21 cellular contexts compared by ENCODE assay signal in genomic region chr2:672606-672905, GRCh38. TPM values are rescaled to one million over a fixed set of nuclear protein-coding genes. Genes with fewer than 3 reads are reported as not detected.
DNase-seq lines count a peak whose midpoint lies in the region; ATAC-seq and TF ChIP-seq lines count a peak whose summit lies in the region.
"Had no signal": no experiment of that assay in that cellular context is flagged by ENCODE, and none has a peak within 500 bp of the region (broad histone marks: within the 10 kb centered on the region; RNA-seq: fewer than 3 reads in every experiment).

No MANE protein-coding gene starts in this region.

- H3K79me1 ChIP-seq in IMR-90 (ENCODE audit: low read depth in 1 of 2, low read length in 2 of 2) (peaks cover 23 to 52% of the 10 kb centered on the region in 2 experiments; a peak in 3 of 4 replicates), trophoblast cell (ENCODE audit: low read length) (peaks cover 9% of the 10 kb centered on the region)

- H2BK120ac ChIP-seq in IMR-90 (ENCODE audit: low read depth, low read length): no peak overlapping the region
- no peak overlapping the region for H2BK120ac ChIP-seq in trophoblast cell (ENCODE audit: insufficient read depth, low read length, poor library complexity)

- no peaks in the 10 kb centered on the region for H3K27me3 Mint-ChIP-seq in effector memory CD8-positive, alpha-beta T cell
- H3K27me3 Mint-ChIP-seq: CD4-positive, CD25-positive, alpha-beta regulatory T cell had no signal

- H2BK12ac ChIP-seq in trophoblast cell (ENCODE audit: low read length): no peak overlapping the region

- ATAC-seq in SK-N-SH treated with all-trans-retinoic acid at 6 μM for 48 hours (no peak), IMR-90 (ENCODE audit: low read depth) (no peak)
- no peak for ATAC-seq in effector memory CD8-positive, alpha-beta T cell (replicated peaks)
- ATAC-seq: GM23338, K562 had no signal

- no peak overlapping the region for H4K5ac ChIP-seq in IMR-90 (ENCODE audit: low read depth, low read length)

- H3K27ac ChIP-seq in SK-N-SH (ENCODE audit: low read depth in 2 of 2, low read length in 1 of 2): peak overlapping the region in 1 of 2 experiments; percentile 66; a peak in 2 of 4 replicates
- H3K27ac ChIP-seq in IMR-90 (ENCODE audit: insufficient read depth, low read length): no peak overlapping the region
- no peak overlapping the region for H3K27ac ChIP-seq in trophoblast cell (ENCODE audit: low read depth, low read length)
- H3K27ac ChIP-seq: 22Rv1 had no signal

- TF ChIP-seq EP300 in SK-N-SH (IDR thresholded peaks at IDR 0.05; ENCODE audit: borderline replicate concordance in 1 of 2, low read depth in 1 of 2, low read length in 1 of 2): no peak

- no peak overlapping the region for H2BK15ac ChIP-seq in IMR-90 (ENCODE audit: low read depth, low read length)

- dilution Hi-C loops in IMR-90 (cut with HindIII; ENCODE audit: low sequenced_read_pairs, unreplicated experiment): no loop called here

- no peak for TF ChIP-seq POLR2A in IMR-90 (IDR thresholded peaks at IDR 0.05; ENCODE audit: low read depth, low read length)

- H3K14ac ChIP-seq in IMR-90 (replicated peaks; ENCODE audit: low read depth, low read length) (no peak overlapping the region), trophoblast cell (ENCODE audit: low read length) (no peak overlapping the region)

- H4K20me1 ChIP-seq in SK-N-SH (ENCODE audit: insufficient read depth): peaks cover 25% of the 10 kb centered on the region
- no peaks in the 10 kb centered on the region; the same call in 1 of the 2 replicates for H4K20me1 ChIP-seq in IMR-90 (ENCODE audit: insufficient read depth, low read length)

- CTCF ChIA-PET in SK-N-SH (lab: Yijun Ruan, JAX): interaction anchor here (1.8 kb wide), 1 partner anchor 143 kb away, joined by 9 read pairs; no protein-coding TSS in a partner anchor
- CTCF ChIA-PET in IMR-90 (lab: Yijun Ruan, JAX): no interaction called here

- H3K23ac ChIP-seq in IMR-90 (ENCODE audit: low read depth, low read length): no peak overlapping the region
- no peak overlapping the region for H3K23ac ChIP-seq in trophoblast cell (ENCODE audit: low read length)

- H2AK9ac ChIP-seq in IMR-90 (replicated peaks; ENCODE audit: low read depth, low read length, poor library complexity): peak overlapping the region; percentile 59

- no peak overlapping the region for H3K56ac ChIP-seq in IMR-90 (ENCODE audit: extremely low read depth, insufficient read depth, low read length)

- POLR2A ChIA-PET in SK-N-SH (lab: Yijun Ruan, JAX) (no interaction called here), IMR-90 (lab: Charles Lee; ENCODE audit: unreplicated experiment) (no interaction called here)

- H3K9me2 ChIP-seq in SK-N-SH: no peaks in the 10 kb centered on the region

- H4K91ac ChIP-seq in IMR-90 (ENCODE audit: insufficient read depth, low read depth, low read length): no peak overlapping the region
- no peak overlapping the region for H4K91ac ChIP-seq in trophoblast cell (ENCODE audit: low read depth, low read length)

- intact Hi-C loops in IMR-90 (cut with micrococcal nuclease): no loop called here

- no peak overlapping the region for H3K4me3 Mint-ChIP-seq in effector memory CD8-positive, alpha-beta T cell
- H3K4me3 Mint-ChIP-seq: GM23338, H9 had no signal

- H3K4me3 ChIP-seq in SK-N-SH (ENCODE audit: low read depth in 2 of 2, low read length in 1 of 2) (no peak overlapping the region; a peak in 1 of 4 replicates), IMR-90 (ENCODE audit: insufficient read depth, low read depth, low read length) (no peak overlapping the region), trophoblast cell (ENCODE audit: low read depth, low read length) (no peak overlapping the region)
- H3K4me3 ChIP-seq: GM23338, K562 had no signal

- H3K9me3 ChIP-seq in SK-N-SH: no peaks in the 10 kb centered on the region
- H3K9me3 ChIP-seq in IMR-90 (ENCODE audit: control insufficient read depth, insufficient read depth, low read length): no peaks in the 10 kb centered on the region
- peaks cover 1% of the 10 kb centered on the region for H3K9me3 ChIP-seq in trophoblast cell (ENCODE audit: insufficient read depth, low read depth, low read length)
- H3K9me3 ChIP-seq: BE2C had no signal

- no peak overlapping the region for H4K12ac ChIP-seq in trophoblast cell (ENCODE audit: low read depth, low read length)

- H3K36me3 Mint-ChIP-seq in effector memory CD8-positive, alpha-beta T cell (ENCODE audit: insufficient read depth): peaks cover 38% of the 10 kb centered on the region

- H3K79me2 ChIP-seq in SK-N-SH (ENCODE audit: insufficient read depth): peaks cover 43% of the 10 kb centered on the region
- peaks cover 4% of the 10 kb centered on the region for H3K79me2 ChIP-seq in trophoblast cell (ENCODE audit: control insufficient read depth, insufficient read depth, low read length, poor library complexity)

- no TSS peak for BruUV-seq in IMR-90 (replicated peaks; lab: Mats Ljungman, UMichigan)

- no peak overlapping the region for H2AFZ ChIP-seq in SK-N-SH (ENCODE audit: low read depth)
- H2AFZ ChIP-seq in IMR-90 (replicated peaks; ENCODE audit: low read length, poor library complexity): peak overlapping the region; percentile 30
- H2AFZ ChIP-seq in trophoblast cell (ENCODE audit: insufficient read depth, low read length, poor library complexity): no peak overlapping the region
- H2AFZ ChIP-seq: GM23338 had no signal

- TF ChIP-seq CTCF in SK-N-SH (IDR thresholded peaks at IDR 0.05) (no peak), IMR-90 (conservative IDR thresholded peaks at IDR 0.05; ENCODE audit: low read depth, low read length) (no peak)

- H3K18ac ChIP-seq in IMR-90 (ENCODE audit: low read depth, low read length) (no peak overlapping the region), trophoblast cell (ENCODE audit: low read length) (peak overlapping the region; percentile 28)

- peaks cover 27 to 33% of the 10 kb centered on the region in 2 donors for H3K4me1 Mint-ChIP-seq in effector memory CD8-positive, alpha-beta T cell (ENCODE audit: low read depth in 2 of 2)

- no peak overlapping the region for H2AK5ac ChIP-seq in IMR-90 (ENCODE audit: low read depth, low read length)
- H2AK5ac ChIP-seq in trophoblast cell (ENCODE audit: low read length): no peak overlapping the region

- H3K9ac ChIP-seq in SK-N-SH (0 out of 2 replicates have a peak overlapping the region, but pooled peaks have one; percentile 45), IMR-90 (ENCODE audit: low read depth, low read length) (no peak overlapping the region), trophoblast cell (ENCODE audit: low read length) (no peak overlapping the region)

- H3K4ac ChIP-seq in IMR-90 (ENCODE audit: low read depth, low read length) (no peak overlapping the region), trophoblast cell (ENCODE audit: low read depth, low read length) (no peak overlapping the region)

- H2BK5ac ChIP-seq in IMR-90 (ENCODE audit: low read depth, low read length, poor library complexity, severe bottlenecking) (no peak overlapping the region), trophoblast cell (ENCODE audit: low read depth, low read length, poor library complexity) (no peak overlapping the region)

- H2BK20ac ChIP-seq in IMR-90 (ENCODE audit: low read depth, low read length): no peak overlapping the region

- H3K36me3 ChIP-seq in SK-N-SH (replicated peaks in 1 of 2; ENCODE audit: control insufficient read depth in 1 of 2, insufficient read depth in 2 of 2, low read length in 1 of 2): peaks cover 30 to 59% of the 10 kb centered on the region in 2 experiments
- peaks cover 13% of the 10 kb centered on the region for H3K36me3 ChIP-seq in IMR-90 (ENCODE audit: control insufficient read depth, insufficient read depth, low read length)
- peaks cover 27 to 31% of the 10 kb centered on the region in 2 experiments for H3K36me3 ChIP-seq in trophoblast cell (ENCODE audit: control insufficient read depth in 1 of 2, insufficient read depth in 2 of 2, low read length in 2 of 2)

- no peaks in the 10 kb centered on the region for H3K9me3 Mint-ChIP-seq in effector memory CD8-positive, alpha-beta T cell
- H3K9me3 Mint-ChIP-seq: CD4-positive, CD25-positive, alpha-beta regulatory T cell; GM23338; H9 had no signal

- H3F3A ChIP-seq in SK-N-SH (replicated peaks; ENCODE audit: insufficient read depth): peaks cover 38% of the 10 kb centered on the region

- H3K4me1 ChIP-seq in SK-N-SH (ENCODE audit: control insufficient read depth in 1 of 2, insufficient read depth in 2 of 2, low read depth in 1 of 2, low read length in 1 of 2) (peaks cover 24 to 25% of the 10 kb centered on the region in 2 experiments), IMR-90 (ENCODE audit: control insufficient read depth, insufficient read depth, low read length) (peaks cover 23% of the 10 kb centered on the region), trophoblast cell (ENCODE audit: control insufficient read depth in 1 of 2, insufficient read depth in 2 of 2, low read length in 2 of 2) (peaks cover 10 to 11% of the 10 kb centered on the region in 2 experiments)
- H3K4me1 ChIP-seq: BE2C had no signal

- H3K27me3 ChIP-seq in SK-N-SH (ENCODE audit: insufficient read depth) (no peaks in the 10 kb centered on the region), IMR-90 (ENCODE audit: control insufficient read depth, insufficient read depth, low read length) (no peaks in the 10 kb centered on the region), trophoblast cell (ENCODE audit: insufficient read depth, low read length) (no peaks in the 10 kb centered on the region)
- H3K27me3 ChIP-seq: BE2C had no signal

- 95% methylated on average over 13 of the region's 13 CpGs for WGBS in SK-N-SH (ENCODE audit: low lambda C conversion rate)
- 98% methylated on average over 6 of the region's 13 CpGs; no CpG with 5 or more reads in 1 of the 2 experiments for WGBS in IMR-90 (ENCODE audit: extremely low coverage in 2 of 2, insufficient read length in 1 of 2), 2 experiments
- WGBS in trophoblast cell (ENCODE audit: extremely low coverage, insufficient coverage, insufficient read length): no CpG with 5 or more reads among the region's 13 CpGs

- no peak for DNase-seq in SK-N-SH
- no peak for DNase-seq in IMR-90
- no peak for DNase-seq in effector memory CD8-positive, alpha-beta T cell
- no peak for DNase-seq in trophoblast cell
- DNase-seq in SKM-1 (lab: John Stamatoyannopoulos, UW; ENCODE audit: unreplicated experiment): no peak
- DNase-seq in GM19238 (ENCODE audit: insufficient read length, low spot score): no peak
- no peak for DNase-seq in activated CD8-positive, alpha-beta memory T cell treated with anti-CD3 and anti-CD28 coated beads for 24 hours
- DNase-seq: BE2C; CD4-positive, CD25-positive, alpha-beta regulatory T cell; H9; NCI-H1417; NCI-H1694; NCI-H2029 treated with DMSO at 0.1 percent for 48 hours; NCI-H446 treated with DMSO at 0.1 percent for 48 hours; NCI-H69; RPMI8226; SHP77 had no signal

- H4K8ac ChIP-seq in IMR-90 (ENCODE audit: low read depth in 2 of 2, low read length in 2 of 2): no peak overlapping the region
- no peak overlapping the region for H4K8ac ChIP-seq in trophoblast cell (ENCODE audit: low read depth, low read length)

- H3K4me2 ChIP-seq in SK-N-SH (no peak overlapping the region; the same call in 1 of the 2 replicates), IMR-90 (ENCODE audit: low read depth, low read length) (no peak overlapping the region), trophoblast cell (ENCODE audit: low read length) (no peak overlapping the region)
- H3K4me2 ChIP-seq: GM23338 had no signal

- peak overlapping the region; percentile 17 to 80 for H3K27ac Mint-ChIP-seq in effector memory CD8-positive, alpha-beta T cell
- H3K27ac Mint-ChIP-seq: CD4-positive, CD25-positive, alpha-beta regulatory T cell; GM23338; H9 had no signal

- peaks cover 21% of the 10 kb centered on the region for H3K9me1 ChIP-seq in IMR-90 (ENCODE audit: insufficient read depth, low read length)

- TF ChIP-seq RAD21 in SK-N-SH (IDR thresholded peaks at IDR 0.05; ENCODE audit: low read length): no peak
- TF ChIP-seq RAD21 in IMR-90 (IDR thresholded peaks at IDR 0.05; ENCODE audit: low read length): no peak

- in situ Hi-C loops in IMR-90 (cut with MboI; ENCODE audit: low sequenced_read_pairs): loop anchor here (10.0 kb wide), 1 partner anchor 1142 kb away; no protein-coding TSS in a partner anchor

RNA-seq across cellular contexts. Expression of gene TMEM18, which starts 4.7 kb away (rescaled TPM):
- polyA plus RNA-seq in SK-N-SH (2012; rRNA removed): 28.9 and 29.3 TPM in 2 replicates
- polyA plus RNA-seq in SK-N-SH (2012; cell fraction: cytosol; rRNA removed): 28.5 and 44.5 TPM in 2 replicates
- 35.6 and 46.8 TPM in 2 replicates for polyA plus RNA-seq in SK-N-SH (2012; cell fraction: nucleus; rRNA removed)
- 15.2 and 21.9 TPM in 2 replicates for total RNA-seq in IMR-90 (2012; rRNA removed)
- polyA plus RNA-seq in IMR-90 (2012; rRNA removed): 25.3 and 30.2 TPM in 2 replicates
- 11.8 and 21.2 TPM in 2 replicates for polyA plus RNA-seq in IMR-90 (2012; cell fraction: cytosol; rRNA removed)
- polyA plus RNA-seq in IMR-90 (2012; cell fraction: nucleus; rRNA removed; ENCODE audit: low replicate concordance): 32.2 and 46.9 TPM in 2 replicates
- 19.0 and 19.9 TPM in 2 replicates for polyA plus RNA-seq in trophoblast cell (2013)
